Comparison of ENCODE assay signal across 8 cellular contexts in the genomic region with DNA sequence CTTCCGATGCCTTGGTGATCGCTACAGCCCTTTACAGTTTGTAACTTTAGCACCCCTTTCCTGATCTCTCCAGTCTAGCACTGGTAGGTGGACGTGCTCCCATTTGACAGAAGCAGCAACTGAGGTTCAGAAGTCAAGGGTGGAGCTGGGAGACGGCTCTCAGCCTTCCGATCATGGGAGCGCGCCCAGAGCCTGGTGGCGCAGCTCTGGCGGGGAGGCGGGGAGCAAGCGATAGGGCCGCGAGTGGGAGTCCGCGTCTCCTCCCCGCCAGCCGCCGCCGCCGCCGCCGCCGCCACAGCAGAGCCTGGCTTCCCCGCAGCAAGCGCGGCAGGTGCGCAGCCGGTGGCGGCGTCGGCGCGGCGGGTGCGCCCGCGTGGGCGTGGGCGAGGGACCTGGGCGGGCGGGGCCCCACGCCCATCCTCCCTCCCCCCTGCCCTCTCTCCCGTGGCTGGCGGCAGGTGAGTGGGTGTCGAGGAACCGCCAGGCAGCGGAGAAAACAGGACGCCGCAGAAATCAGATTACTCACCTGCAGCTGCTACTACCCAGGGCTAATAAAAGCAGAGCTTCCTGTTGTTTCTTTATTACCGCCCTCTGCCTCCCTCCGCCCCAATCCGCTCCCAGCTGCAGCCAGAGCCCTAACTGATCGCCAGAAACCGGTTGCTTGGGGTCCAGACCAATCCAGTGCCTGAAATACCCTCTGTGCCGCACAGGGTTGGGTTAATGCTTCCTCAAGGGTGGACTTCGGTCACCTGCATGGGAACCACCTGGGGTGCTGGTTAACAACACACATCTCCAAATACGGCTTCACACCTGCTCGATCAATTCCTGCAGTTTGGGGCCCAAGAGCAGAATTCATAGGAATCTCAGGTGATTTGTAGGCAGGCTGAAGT.
DNase-seq lines count a peak whose midpoint lies in the region; ATAC-seq and TF ChIP-seq lines count a peak whose summit lies in the region.

No MANE protein-coding gene starts in this region.

- H3K27ac ChIP-seq in iPS-20b (ENCODE audit: low read length), result no peak overlapping the region
- H3K27ac ChIP-seq in WERI-Rb-1, result no peak overlapping the region

- H3K9ac ChIP-seq in iPS-20b (ENCODE audit: low read depth, low read length), result no peak overlapping the region

- no peak for TF ChIP-seq CTCF in WERI-Rb-1 (IDR thresholded peaks at IDR 0.05; ENCODE audit: low read depth, low read length)

- no peaks in the 10 kb centered on the region for H3K4me1 ChIP-seq in iPS-20b (ENCODE audit: insufficient read depth, low read length)

- H3K36me3 ChIP-seq in iPS-20b (ENCODE audit: insufficient read depth, low read depth, low read length) (no peaks in the 10 kb centered on the region), WERI-Rb-1 (no peaks in the 10 kb centered on the region)

- H3K9me3 ChIP-seq in iPS-20b (ENCODE audit: insufficient read depth, low read depth, low read length) (no peaks in the 10 kb centered on the region), WERI-Rb-1 (ENCODE audit: severe bottlenecking) (no peaks in the 10 kb centered on the region)

- ATAC-seq in GM18867 (IDR thresholded peaks at IDR 0.05; ENCODE audit: unreplicated experiment) (peak; percentile 69), HG03460 (IDR thresholded peaks at IDR 0.05; ENCODE audit: unreplicated experiment) (peak; percentile 64), GM18519 (IDR thresholded peaks at IDR 0.05; ENCODE audit: low FRiP score, unreplicated experiment) (no peak)

- H3K4me3 ChIP-seq in iPS-20b (ENCODE audit: low read length) (peak overlapping the region; percentile 47), WERI-Rb-1 (ENCODE audit: low read depth, low read length) (no peak overlapping the region)

- DNase-seq in activated naive CD4-positive, alpha-beta T cell treated with Interleukin-2 at 50 U/mL for 16 hours, result peak; percentile 84
- DNase-seq in stimulated activated CD4-positive, alpha-beta T cell treated with anti-CD3 and anti-CD28 coated beads, Interleukin-2, amount 100 ng/mL, for 48 hours, result peak; percentile 53 to 65
- DNase-seq in WERI-Rb-1, result no peak

- H3K27me3 ChIP-seq in iPS-20b (ENCODE audit: insufficient read depth, low read length), result peaks cover 34% of the 10 kb centered on the region
- H3K27me3 ChIP-seq in WERI-Rb-1 (ENCODE audit: insufficient read depth, low read depth, severe bottlenecking), result no peaks in the 10 kb centered on the region

TF ChIP-seq in PFSK-1, 5 proteins besides CTCF, POLR2A, EP300 and RAD21:
- TF ChIP-seq POLR2AphosphoS5 (IDR thresholded peaks at IDR 0.05; ENCODE audit: low read depth, low read length) (no peak), FOXP2 (optimal IDR thresholded peaks at IDR 0.05; ENCODE audit: borderline replicate concordance, extremely low read depth, extremely low read length, insufficient read depth) (peak; percentile 35), SIN3A (IDR thresholded peaks at IDR 0.05; ENCODE audit: borderline replicate concordance, insufficient read depth, low read length) (no peak)
- TF ChIP-seq, protein P1, sequence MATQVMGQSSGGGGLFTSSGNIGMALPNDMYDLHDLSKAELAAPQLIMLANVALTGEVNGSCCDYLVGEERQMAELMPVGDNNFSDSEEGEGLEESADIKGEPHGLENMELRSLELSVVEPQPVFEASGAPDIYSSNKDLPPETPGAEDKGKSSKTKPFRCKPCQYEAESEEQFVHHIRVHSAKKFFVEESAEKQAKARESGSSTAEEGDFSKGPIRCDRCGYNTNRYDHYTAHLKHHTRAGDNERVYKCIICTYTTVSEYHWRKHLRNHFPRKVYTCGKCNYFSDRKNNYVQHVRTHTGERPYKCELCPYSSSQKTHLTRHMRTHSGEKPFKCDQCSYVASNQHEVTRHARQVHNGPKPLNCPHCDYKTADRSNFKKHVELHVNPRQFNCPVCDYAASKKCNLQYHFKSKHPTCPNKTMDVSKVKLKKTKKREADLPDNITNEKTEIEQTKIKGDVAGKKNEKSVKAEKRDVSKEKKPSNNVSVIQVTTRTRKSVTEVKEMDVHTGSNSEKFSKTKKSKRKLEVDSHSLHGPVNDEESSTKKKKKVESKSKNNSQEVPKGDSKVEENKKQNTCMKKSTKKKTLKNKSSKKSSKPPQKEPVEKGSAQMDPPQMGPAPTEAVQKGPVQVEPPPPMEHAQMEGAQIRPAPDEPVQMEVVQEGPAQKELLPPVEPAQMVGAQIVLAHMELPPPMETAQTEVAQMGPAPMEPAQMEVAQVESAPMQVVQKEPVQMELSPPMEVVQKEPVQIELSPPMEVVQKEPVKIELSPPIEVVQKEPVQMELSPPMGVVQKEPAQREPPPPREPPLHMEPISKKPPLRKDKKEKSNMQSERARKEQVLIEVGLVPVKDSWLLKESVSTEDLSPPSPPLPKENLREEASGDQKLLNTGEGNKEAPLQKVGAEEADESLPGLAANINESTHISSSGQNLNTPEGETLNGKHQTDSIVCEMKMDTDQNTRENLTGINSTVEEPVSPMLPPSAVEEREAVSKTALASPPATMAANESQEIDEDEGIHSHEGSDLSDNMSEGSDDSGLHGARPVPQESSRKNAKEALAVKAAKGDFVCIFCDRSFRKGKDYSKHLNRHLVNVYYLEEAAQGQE (IDR thresholded peaks at IDR 0.05; ENCODE audit: insufficient read depth in 1 of 2, low read depth in 2 of 2, low read length in 2 of 2), result no peak
